Comparison of ENCODE assay signal across 28 cellular contexts in genomic region chr15:76222159-76222558, GRCh38.
"Had no signal": no experiment of that assay in that cellular context is flagged by ENCODE, and none has a peak within 500 bp of the region (broad histone marks: within the 10 kb centered on the region; RNA-seq: fewer than 3 reads in every experiment).

No MANE protein-coding gene starts in this region.

- H3K4me3 ChIP-seq: body of pancreas, colonic mucosa, dorsolateral prefrontal cortex, esophagus muscularis mucosa, gastroesophageal sphincter, heart right ventricle had no signal

- H3K9me3 ChIP-seq: body of pancreas, colonic mucosa, esophagus muscularis mucosa, gastroesophageal sphincter had no signal

- H3K27me3 ChIP-seq: body of pancreas, colonic mucosa, dorsolateral prefrontal cortex, esophagus muscularis mucosa, foreskin keratinocyte, gastroesophageal sphincter, heart right ventricle had no signal

- H3K4me1 ChIP-seq: colonic mucosa, foreskin keratinocyte had no signal

- H3K27ac ChIP-seq: body of pancreas, colonic mucosa, dorsolateral prefrontal cortex, esophagus muscularis mucosa, foreskin keratinocyte, gastroesophageal sphincter, heart right ventricle, VCaP had no signal

- H3K36me3 ChIP-seq: colonic mucosa had no signal

- ATAC-seq: activated CD4-positive, CD25-positive, alpha-beta regulatory T cell treated with anti-CD3 and anti-CD28 coated beads, Interleukin-2, amount 50 U/mL, for 24 hours; activated CD8-positive, alpha-beta T cell treated with anti-CD3 and anti-CD28 coated beads for 36 hours; activated T-cell treated with anti-CD3 and anti-CD28 coated beads, Interleukin-2, amount 50 U/mL, for 4 hours; activated T-helper 17 cell treated with anti-CD3 and anti-CD28 coated beads, Interleukin-2, amount 50 U/mL, for 72 hours; body of pancreas; foreskin keratinocyte; gastroesophageal sphincter; heart right ventricle had no signal

- DNase-seq: activated B cell treated with CpG ODN at 0.5 μM for 24 hours; activated CD4-positive, alpha-beta T cell treated with anti-CD3 and anti-CD28 coated beads for 48 hours; activated CD4-positive, alpha-beta T cell treated with anti-CD3 and anti-CD28 coated beads, Interleukin-2, amount 50 U/mL, for 1 hour; activated CD4-positive, alpha-beta T cell treated with anti-CD3 and anti-CD28 coated beads, Interleukin-2, amount 50 U/mL, for 48 hours; activated CD8-positive, alpha-beta memory T cell treated with anti-CD3 and anti-CD28 coated beads for 24 hours; activated CD8-positive, alpha-beta T cell treated with anti-CD3 and anti-CD28 coated beads for 36 hours; activated effector memory CD4-positive, alpha-beta T cell treated with Interleukin-2 at 50 U/mL for 16 hours; activated gamma-delta T cell treated with Interleukin-2 at 50 U/mL for 16 hours; activated naive CD4-positive, alpha-beta T cell treated with anti-CD3 and anti-CD28 coated beads, Interleukin-2, amount 50 U/mL, for 16 hours; activated naive CD4-positive, alpha-beta T cell treated with Interleukin-2 at 50 U/mL for 16 hours; activated T-cell treated with anti-CD3 and anti-CD28 coated beads, Interleukin-2, amount 50 U/mL, for 4 hours; amygdala; aorta; body of pancreas; caudate nucleus; colonic mucosa; dorsolateral prefrontal cortex; effector memory CD4-positive, alpha-beta T cell; endodermal cell; erythroblast; foreskin keratinocyte; heart right ventricle; T-helper 2 cell had no signal
